29 cellular contexts compared by ENCODE assay signal in the genomic region with DNA sequence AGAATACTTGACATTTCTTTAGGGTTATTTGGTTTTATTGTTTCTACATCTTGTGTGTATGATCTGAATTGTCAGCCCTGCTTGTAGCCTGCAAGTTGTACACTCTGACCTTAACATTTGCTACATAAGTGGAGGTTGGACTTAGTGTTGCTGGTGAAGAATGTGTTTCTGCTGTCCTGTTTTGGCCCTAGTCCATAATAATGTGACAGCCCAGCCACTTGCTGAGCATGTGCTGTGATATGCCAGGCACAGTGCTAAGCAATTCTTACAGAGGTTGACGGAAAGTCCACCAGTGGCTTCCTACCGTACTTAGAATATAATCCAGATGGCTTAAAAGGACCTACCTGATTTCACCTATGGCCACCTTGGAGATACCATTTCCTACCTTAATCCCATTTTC.
"Had no signal": no experiment of that assay in that cellular context is flagged by ENCODE, and none has a peak within 500 bp of the region (broad histone marks: within the 10 kb centered on the region; RNA-seq: fewer than 3 reads in every experiment).

No MANE protein-coding gene starts in this region.

- H3K9me3 ChIP-seq: colonic mucosa, esophagus squamous epithelium had no signal

- H3K4me1 ChIP-seq: colonic mucosa, esophagus squamous epithelium had no signal

- H3K27me3 Mint-ChIP-seq: activated B cell treated with CpG ODN at 0.5 μM for 24 hours; activated CD8-positive, alpha-beta T cell treated with anti-CD3 and anti-CD28 coated beads for 36 hours; activated naive CD8-positive, alpha-beta T cell; activated T-helper 17 cell treated with anti-CD3 and anti-CD28 coated beads, Interleukin-2, amount 50 U/mL, for 72 hours; T-helper 17 cell had no signal

- H3K27me3 ChIP-seq: brain microvascular endothelial cell, colonic mucosa, esophagus squamous epithelium had no signal

- H3K36me3 ChIP-seq: brain microvascular endothelial cell, colonic mucosa, esophagus squamous epithelium, WERI-Rb-1 had no signal

- H3K4me3 ChIP-seq: colonic mucosa, esophagus squamous epithelium had no signal

- H3K4me1 Mint-ChIP-seq: activated B cell treated with CpG ODN at 0.5 μM for 24 hours; activated T-helper 17 cell treated with anti-CD3 and anti-CD28 coated beads, Interleukin-2, amount 50 U/mL, for 72 hours; T-helper 17 cell had no signal

- H3K27ac Mint-ChIP-seq: activated B cell treated with CpG ODN at 0.5 μM for 24 hours; activated CD8-positive, alpha-beta T cell treated with anti-CD3 and anti-CD28 coated beads for 36 hours; activated naive CD8-positive, alpha-beta T cell; activated T-helper 17 cell treated with anti-CD3 and anti-CD28 coated beads, Interleukin-2, amount 50 U/mL, for 72 hours; T-helper 17 cell; T-helper 2 cell treated with Interferon-gamma antibody and Interleukin-4, amounts not matched to agents 5 μg/mL and 100 μg/mL, for 36 hours had no signal

- H3K4me3 Mint-ChIP-seq: activated B cell treated with CpG ODN at 0.5 μM for 24 hours; activated CD8-positive, alpha-beta T cell treated with anti-CD3 and anti-CD28 coated beads for 36 hours; activated naive CD8-positive, alpha-beta T cell; activated T-cell treated with anti-CD3 and anti-CD28 coated beads, Interleukin-2, amount 50 U/mL, for 4 hours; activated T-helper 17 cell treated with anti-CD3 and anti-CD28 coated beads, Interleukin-2, amount 50 U/mL, for 72 hours; T-helper 17 cell; T-helper 2 cell treated with Interferon-gamma antibody and Interleukin-4, amounts not matched to agents 5 μg/mL and 100 μg/mL, for 36 hours had no signal

- ATAC-seq: activated CD4-positive, CD25-positive, alpha-beta regulatory T cell treated with anti-CD3 and anti-CD28 coated beads, Interleukin-2, amount 50 U/mL, for 24 hours; activated CD8-positive, alpha-beta T cell treated with anti-CD3 and anti-CD28 coated beads for 36 hours; activated T-cell treated with anti-CD3 and anti-CD28 coated beads, Interleukin-2, amount 50 U/mL, for 4 hours; activated T-helper 17 cell treated with anti-CD3 and anti-CD28 coated beads, Interleukin-2, amount 50 U/mL, for 72 hours; T-helper 17 cell had no signal

- DNase-seq: activated B cell treated with CpG ODN at 0.5 μM for 24 hours; activated CD4-positive, alpha-beta T cell treated with anti-CD3 and anti-CD28 coated beads for 48 hours; activated CD4-positive, alpha-beta T cell treated with anti-CD3 and anti-CD28 coated beads, Interleukin-2, amount 50 U/mL, for 1 hour; activated CD4-positive, alpha-beta T cell treated with anti-CD3 and anti-CD28 coated beads, Interleukin-2, amount 50 U/mL, for 48 hours; activated CD8-positive, alpha-beta memory T cell treated with anti-CD3 and anti-CD28 coated beads for 24 hours; activated CD8-positive, alpha-beta T cell treated with anti-CD3 and anti-CD28 coated beads for 36 hours; activated effector memory CD4-positive, alpha-beta T cell treated with Interleukin-2 at 50 U/mL for 16 hours; activated gamma-delta T cell treated with Interleukin-2 at 50 U/mL for 16 hours; activated naive CD4-positive, alpha-beta T cell treated with anti-CD3 and anti-CD28 coated beads, Interleukin-2, amount 50 U/mL, for 16 hours; activated naive CD4-positive, alpha-beta T cell treated with Interleukin-2 at 50 U/mL for 16 hours; activated T-cell treated with anti-CD3 and anti-CD28 coated beads, Interleukin-2, amount 50 U/mL, for 4 hours; amniotic stem cell; anterior cingulate cortex; brain microvascular endothelial cell; caudate nucleus; colonic mucosa; effector CD8-positive, alpha-beta T cell; esophagus squamous epithelium; foreskin melanocyte; head of caudate nucleus; T-helper 1 cell; T-helper 17 cell; T1000; WERI-Rb-1 had no signal

- H3K27ac ChIP-seq: brain microvascular endothelial cell, colonic mucosa, epithelial cell of prostate, esophagus squamous epithelium, WERI-Rb-1 had no signal

- H3K36me3 Mint-ChIP-seq: activated naive CD8-positive, alpha-beta T cell had no signal
